14 cellular contexts compared by ENCODE assay signal in genomic region chr15:40938530-40938870, GRCh38. TPM values are rescaled to one million over a fixed set of nuclear protein-coding genes. Genes with fewer than 3 reads are reported as not detected.
"Had no signal": no experiment of that assay in that cellular context is flagged by ENCODE, and none has a peak within 500 bp of the region (broad histone marks: within the 10 kb centered on the region; RNA-seq: fewer than 3 reads in every experiment).

No MANE protein-coding gene starts in this region.

- H3K9me3 ChIP-seq: right lobe of liver, thoracic aorta had no signal

- H3K27me3 ChIP-seq: brain microvascular endothelial cell, right lobe of liver had no signal

- H3K4me3 ChIP-seq: right lobe of liver, thoracic aorta had no signal

- H3K36me3 Mint-ChIP-seq: memory B cell; natural killer cell treated with Interleukin-12 subunit alpha and Interleukin-12 subunit beta and Interleukin-15 and Interleukin-18, amount 100 ng/mL, for 72 hours had no signal

- DNase-seq: activated naive CD4-positive, alpha-beta T cell treated with Interleukin-2 at 50 U/mL for 16 hours; anterior cingulate cortex; brain microvascular endothelial cell; cortex of kidney; effector memory CD4-positive, alpha-beta T cell; nucleus accumbens; stimulated activated naive CD8-positive, alpha-beta T cell treated with anti-CD3 and anti-CD28 coated beads, Interleukin-15, amount 100 ng/mL, for 72 hours had no signal

- H3K27ac Mint-ChIP-seq: memory B cell; stimulated activated naive CD8-positive, alpha-beta T cell treated with anti-CD3 and anti-CD28 coated beads, Interleukin-15, amount 100 ng/mL, for 72 hours had no signal

- H3K27ac ChIP-seq: brain microvascular endothelial cell, epithelial cell of prostate, right lobe of liver, thoracic aorta had no signal

- ATAC-seq: activated CD4-positive, CD25-positive, alpha-beta regulatory T cell treated with anti-CD3 and anti-CD28 coated beads, Interleukin-2, amount 50 U/mL, for 24 hours; activated T-helper 17 cell treated with anti-CD3 and anti-CD28 coated beads, Interleukin-2, amount 50 U/mL, for 72 hours; natural killer cell treated with Interleukin-12 subunit alpha and Interleukin-12 subunit beta and Interleukin-15 and Interleukin-18, amount 100 ng/mL, for 72 hours had no signal

- H3K4me3 Mint-ChIP-seq: activated T-helper 17 cell treated with anti-CD3 and anti-CD28 coated beads, Interleukin-2, amount 50 U/mL, for 72 hours; memory B cell; natural killer cell treated with Interleukin-12 subunit alpha and Interleukin-12 subunit beta and Interleukin-15 and Interleukin-18, amount 100 ng/mL, for 72 hours; stimulated activated naive CD8-positive, alpha-beta T cell treated with anti-CD3 and anti-CD28 coated beads, Interleukin-15, amount 100 ng/mL, for 72 hours had no signal

- H3K9me3 Mint-ChIP-seq: activated T-helper 17 cell treated with anti-CD3 and anti-CD28 coated beads, Interleukin-2, amount 50 U/mL, for 72 hours; memory B cell; natural killer cell treated with Interleukin-12 subunit alpha and Interleukin-12 subunit beta and Interleukin-15 and Interleukin-18, amount 100 ng/mL, for 72 hours; stimulated activated naive CD8-positive, alpha-beta T cell treated with anti-CD3 and anti-CD28 coated beads, Interleukin-15, amount 100 ng/mL, for 72 hours had no signal

- H3K36me3 ChIP-seq: brain microvascular endothelial cell, right lobe of liver, thoracic aorta had no signal

RNA-seq across cellular contexts. Expression of gene DLL4, which starts 9.4 kb away (rescaled TPM):
- total RNA-seq: activated T-helper 17 cell treated with anti-CD3 and anti-CD28 coated beads, Interleukin-2, amount 50 U/mL, for 72 hours had no signal
